In genomic region chr16:87431926-87432325, GRCh38 we compare ENCODE assay signal across 14 cellular contexts. TPM values are rescaled to one million over a fixed set of nuclear protein-coding genes. Genes with fewer than 3 reads are reported as not detected.
A peak's percentile ranks its signal among the peaks of the same experiment; 100 is the strongest.
DNase-seq lines count a peak whose midpoint lies in the region; ATAC-seq and TF ChIP-seq lines count a peak whose summit lies in the region.
"Had no signal": no experiment of that assay in that cellular context is flagged by ENCODE, and none has a peak within 500 bp of the region (broad histone marks: within the 10 kb centered on the region; RNA-seq: fewer than 3 reads in every experiment).

No MANE protein-coding gene starts in this region.

- H3K9me3 ChIP-seq in aorta (ENCODE audit: control insufficient read depth, low read length), result no peaks in the 10 kb centered on the region

- 72% methylated on average over 7 of the region's 7 CpGs for WGBS in aorta, 2 donors

- H3K27me3 ChIP-seq in aorta (ENCODE audit: control insufficient read depth in 1 of 2, insufficient read depth in 2 of 2, low read length in 1 of 2), result no peaks in the 10 kb centered on the region

- no peak for TF ChIP-seq CTCF in AG10803 (conservative IDR thresholded peaks at IDR 0.05; ENCODE audit: low read length)
- TF ChIP-seq CTCF in choroid plexus epithelial cell (conservative IDR thresholded peaks at IDR 0.05; ENCODE audit: low read depth, low read length), result no peak
- no peak for TF ChIP-seq CTCF in GM10266 (IDR thresholded peaks at IDR 0.05; ENCODE audit: control insufficient read depth, insufficient read depth, low read depth, missing control alignments)

- intact Hi-C loops in aorta (cut with DNase I), result no loop called here

- no peak overlapping the region for H3K27ac ChIP-seq in aorta (ENCODE audit: low read depth in 1 of 2, low read length in 2 of 2)
- H3K27ac ChIP-seq: coronary artery had no signal

- DNase-seq in AG10803 (ENCODE audit: low read depth), result peak; percentile 79
- peak; percentile 75 for DNase-seq in LHCN-M2 (ENCODE audit: low read depth)
- peak; percentile 91 for DNase-seq in choroid plexus epithelial cell (ENCODE audit: low read depth)
- DNase-seq in left kidney (ENCODE audit: low read depth, low spot score), result peak; percentile 21
- no peak for DNase-seq in left lobe of liver (ENCODE audit: low spot score)
- no peak for DNase-seq in GM19240 (ENCODE audit: insufficient read length, low spot score)
- no peak for DNase-seq in GM10266 (ENCODE audit: extremely low spot score)
- DNase-seq in aorta, result no peak
- DNase-seq: activated T-cell treated with anti-CD3 and anti-CD28 coated beads, Interleukin-2, amount 50 U/mL, for 48 hours; COR-L47; naive thymus-derived CD8-positive, alpha-beta T cell; NCI-H187 treated with DMSO at 0.1 percent for 48 hours had no signal

- peaks cover 0 to 2% of the 10 kb centered on the region in 2 donors for H3K36me3 ChIP-seq in aorta (ENCODE audit: control insufficient read depth in 1 of 2, insufficient read depth in 2 of 2, low read length in 1 of 2)

- H3K4me3 ChIP-seq in AG10803 (ENCODE audit: low read length), result no peak overlapping the region
- H3K4me3 ChIP-seq in choroid plexus epithelial cell (ENCODE audit: low read depth, low read length), result no peak overlapping the region
- H3K4me3 ChIP-seq in aorta (ENCODE audit: low read length in 2 of 2), result no peak overlapping the region
- H3K4me3 ChIP-seq: coronary artery had no signal

- no peak for ATAC-seq in left lobe of liver
- no peak for ATAC-seq in aorta (ENCODE audit: low FRiP score)
- ATAC-seq: HepG2; naive thymus-derived CD8-positive, alpha-beta T cell had no signal

- no peaks in the 10 kb centered on the region for H3K4me1 ChIP-seq in aorta (ENCODE audit: control insufficient read depth in 1 of 2, insufficient read depth in 2 of 2, low read length in 2 of 2)

RNA-seq across cellular contexts. Expression of gene MAP1LC3B, which starts 39.8 kb away (rescaled TPM):
- total RNA-seq in LHCN-M2 (2014; rRNA removed) (25.1 and 35.6 TPM in 2 replicates), left lobe of liver (15.1 TPM), aorta (10 to 100 TPM; 57.0 to 60.8 TPM)
- 78.6 TPM for polyA plus RNA-seq in LHCN-M2 (2012)
- 10 to 100 TPM; 60.6 to 61.7 TPM for polyA plus RNA-seq in aorta

RNA-seq across cellular contexts. Expression of gene FBXO31, which starts 48.4 kb away (rescaled TPM):
- total RNA-seq in LHCN-M2 (2014; rRNA removed) (24.3 and 32.3 TPM in 2 replicates), left lobe of liver (44.6 TPM), aorta (10 to 100 TPM; 53.2 to 57.9 TPM)
- polyA plus RNA-seq in LHCN-M2 (2012), result 16.6 TPM
- polyA plus RNA-seq in aorta, result 10 to 100 TPM in 1 of 2 donors, 1 to 10 TPM in 1; 6.0 to 28.9 TPM

Comparison
In these comparisons a context has a peak if more than half of its experiments do, and no peak if none do; other contexts are left out.
1. DNase-seq: peak in AG10803 (single experiment), LHCN-M2 (single experiment), choroid plexus epithelial cell (single experiment) and left kidney (single experiment); none in left lobe of liver (single experiment), GM19240 (single experiment), GM10266 (single experiment) and aorta (0 of 2).